20 cellular contexts compared by ENCODE assay signal in genomic region chr6:47221565-47221964, GRCh38.
DNase-seq lines count a peak whose midpoint lies in the region; ATAC-seq and TF ChIP-seq lines count a peak whose summit lies in the region.
"Had no signal": no experiment of that assay in that cellular context is flagged by ENCODE, and none has a peak within 500 bp of the region (broad histone marks: within the 10 kb centered on the region; RNA-seq: fewer than 3 reads in every experiment).

No MANE protein-coding gene starts in this region.

- H3K27me3 ChIP-seq in HUES64 (ENCODE audit: insufficient read depth, low read length), result no peaks in the 10 kb centered on the region
- H3K27me3 ChIP-seq in iPS-20b (ENCODE audit: insufficient read depth, low read length), result no peaks in the 10 kb centered on the region
- no peaks in the 10 kb centered on the region for H3K27me3 ChIP-seq in gastroesophageal sphincter
- no peaks in the 10 kb centered on the region for H3K27me3 ChIP-seq in CD8-positive, alpha-beta T cell (ENCODE audit: insufficient read depth, low read length)
- H3K27me3 ChIP-seq: BE2C had no signal

- no peaks in the 10 kb centered on the region for H3K36me3 Mint-ChIP-seq in activated naive CD4-positive, alpha-beta T cell treated with anti-CD3 and anti-CD28 coated beads for 36 hours (ENCODE audit: low read depth)
- H3K36me3 Mint-ChIP-seq in CD8-positive, alpha-beta T cell, result no peaks in the 10 kb centered on the region
- H3K36me3 Mint-ChIP-seq: IgD-negative memory B cell had no signal

- H3K4me1 ChIP-seq in HUES64 (ENCODE audit: insufficient read depth, low read length) (peaks cover 7% of the 10 kb centered on the region; the same call in 1 of the 2 replicates), iPS-20b (ENCODE audit: insufficient read depth, low read length) (peaks cover 4% of the 10 kb centered on the region; the same call in 1 of the 2 replicates), gastroesophageal sphincter (no peaks in the 10 kb centered on the region)
- H3K4me1 ChIP-seq in CD8-positive, alpha-beta T cell (ENCODE audit: insufficient read depth, low read length), result no peaks in the 10 kb centered on the region
- H3K4me1 ChIP-seq: BE2C had no signal

- H3K9ac ChIP-seq in HUES64 (ENCODE audit: low read depth, low read length) (no peak overlapping the region), iPS-20b (ENCODE audit: low read depth, low read length) (peak overlapping the region; percentile 22; the same call in 1 of the 2 replicates)

- no peak for TF ChIP-seq EP300 in gastroesophageal sphincter (IDR thresholded peaks at IDR 0.05)

- ATAC-seq in gastroesophageal sphincter (no peak), HG03095 (IDR thresholded peaks at IDR 0.05; ENCODE audit: unreplicated experiment) (no peak)
- ATAC-seq in CD8-positive, alpha-beta T cell, result no peak
- ATAC-seq: SK-N-SH treated with all-trans-retinoic acid at 6 μM for 48 hours had no signal

- H3K4me3 ChIP-seq in HUES64 (ENCODE audit: low read length), result peak overlapping the region; percentile 3; the same call in 1 of the 2 replicates
- H3K4me3 ChIP-seq in iPS-20b (ENCODE audit: low read length), result peak overlapping the region; percentile 10; the same call in 1 of the 2 replicates
- H3K4me3 ChIP-seq in gastroesophageal sphincter, result no peak overlapping the region
- no peak overlapping the region for H3K4me3 ChIP-seq in CD8-positive, alpha-beta T cell (ENCODE audit: low read depth, low read length)

- no peak overlapping the region for H3K27ac Mint-ChIP-seq in activated naive CD4-positive, alpha-beta T cell treated with anti-CD3 and anti-CD28 coated beads for 36 hours
- no peak overlapping the region for H3K27ac Mint-ChIP-seq in CD8-positive, alpha-beta T cell
- H3K27ac Mint-ChIP-seq: CD4-positive, alpha-beta T cell; IgD-negative memory B cell had no signal

- POLR2A ChIA-PET in CD8-positive, alpha-beta T cell (lab: Charles Lee), result no interaction called here

- TF ChIP-seq POLR2A in gastroesophageal sphincter (IDR thresholded peaks at IDR 0.05), result no peak

- intact Hi-C loops in activated naive CD4-positive, alpha-beta T cell treated with anti-CD3 and anti-CD28 coated beads for 36 hours (cut with micrococcal nuclease), result no loop called here
- intact Hi-C loops in CD8-positive, alpha-beta T cell (cut with DNase I, micrococcal nuclease), result no loop called here

- no peaks in the 10 kb centered on the region for H3K9me3 Mint-ChIP-seq in activated naive CD4-positive, alpha-beta T cell treated with anti-CD3 and anti-CD28 coated beads for 36 hours
- no peaks in the 10 kb centered on the region for H3K9me3 Mint-ChIP-seq in CD8-positive, alpha-beta T cell
- H3K9me3 Mint-ChIP-seq: CD4-positive, alpha-beta T cell had no signal

- WGBS in HUES64, result 13% methylated on average over 9 of the region's 9 CpGs
- 63 to 65% methylated on average over 5 to 9 of the region's 9 CpGs for WGBS in gastroesophageal sphincter (ENCODE audit: low coverage in 1 of 2), 2 donors

- no peaks in the 10 kb centered on the region for H3K4me1 Mint-ChIP-seq in activated naive CD4-positive, alpha-beta T cell treated with anti-CD3 and anti-CD28 coated beads for 36 hours (ENCODE audit: low read depth)
- H3K4me1 Mint-ChIP-seq in CD8-positive, alpha-beta T cell (ENCODE audit: low read depth), result no peaks in the 10 kb centered on the region
- H3K4me1 Mint-ChIP-seq: IgD-negative memory B cell had no signal

- no peaks in the 10 kb centered on the region for H3K9me3 ChIP-seq in HUES64 (ENCODE audit: insufficient read depth, low read depth, low read length)
- no peaks in the 10 kb centered on the region for H3K9me3 ChIP-seq in iPS-20b (ENCODE audit: insufficient read depth, low read depth, low read length)
- H3K9me3 ChIP-seq in gastroesophageal sphincter, result no peaks in the 10 kb centered on the region
- H3K9me3 ChIP-seq in CD8-positive, alpha-beta T cell (ENCODE audit: low read length), result no peaks in the 10 kb centered on the region
- H3K9me3 ChIP-seq: BE2C had no signal

- H3K36me3 ChIP-seq in HUES64 (ENCODE audit: insufficient read depth, low read length), result no peaks in the 10 kb centered on the region
- no peaks in the 10 kb centered on the region for H3K36me3 ChIP-seq in iPS-20b (ENCODE audit: insufficient read depth, low read depth, low read length)
- H3K36me3 ChIP-seq in gastroesophageal sphincter, result no peaks in the 10 kb centered on the region
- no peaks in the 10 kb centered on the region for H3K36me3 ChIP-seq in CD8-positive, alpha-beta T cell (ENCODE audit: insufficient read depth, low read length)
- H3K36me3 ChIP-seq: BE2C had no signal

- peak overlapping the region; percentile 79 for H3K27ac ChIP-seq in HUES64 (ENCODE audit: low read depth, low read length)
- H3K27ac ChIP-seq in iPS-20b (ENCODE audit: low read length), result no peak overlapping the region
- no peak overlapping the region for H3K27ac ChIP-seq in gastroesophageal sphincter
- no peak overlapping the region for H3K27ac ChIP-seq in CD8-positive, alpha-beta T cell (ENCODE audit: low read depth, low read length)

- TF ChIP-seq CTCF in gastroesophageal sphincter (IDR thresholded peaks at IDR 0.05), result no peak
- TF ChIP-seq CTCF in CD8-positive, alpha-beta T cell (IDR thresholded peaks at IDR 0.05), result no peak

- DNase-seq in ELF-1 (ENCODE audit: low read depth, low spot score) (peak; percentile 85), ecto neural progenitor cell (ENCODE audit: low spot score) (peak; percentile 43)
- DNase-seq in activated naive CD4-positive, alpha-beta T cell treated with anti-CD3 and anti-CD28 coated beads for 36 hours, result no peak
- no peak for DNase-seq in CD8-positive, alpha-beta T cell
- DNase-seq: 8988T; BE2C; Calu3; CD4-positive, alpha-beta T cell; MM.1S; NCI-H1105 treated with DMSO at 0.1 percent for 48 hours; NCI-H1694; NCI-H774; RPMI8226; SHP77 treated with DMSO at 0.1 percent for 48 hours had no signal

- peaks cover 5% of the 10 kb centered on the region for H3K27me3 Mint-ChIP-seq in activated naive CD4-positive, alpha-beta T cell treated with anti-CD3 and anti-CD28 coated beads for 36 hours (ENCODE audit: low read depth)
- H3K27me3 Mint-ChIP-seq in CD8-positive, alpha-beta T cell (ENCODE audit: low read depth), result no peaks in the 10 kb centered on the region

- CTCF ChIA-PET in activated naive CD4-positive, alpha-beta T cell treated with anti-CD3 and anti-CD28 coated beads for 36 hours (lab: Charles Lee), result no interaction called here
- CTCF ChIA-PET in CD8-positive, alpha-beta T cell (lab: Charles Lee), result no interaction called here

- H3K4me3 Mint-ChIP-seq in activated naive CD4-positive, alpha-beta T cell treated with anti-CD3 and anti-CD28 coated beads for 36 hours, result no peak overlapping the region
- H3K4me3 Mint-ChIP-seq in CD8-positive, alpha-beta T cell, result no peak overlapping the region
- H3K4me3 Mint-ChIP-seq: CD4-positive, alpha-beta T cell; IgD-negative memory B cell had no signal

Comparison
In these comparisons a context has a peak if more than half of its experiments do, and no peak if none do; other contexts are left out.
1. DNase-seq: peak in ELF-1 (single experiment) and ecto neural progenitor cell (single experiment); none in activated naive CD4-positive, alpha-beta T cell treated with anti-CD3 and anti-CD28 coated beads for 36 hours (single experiment) and CD8-positive, alpha-beta T cell (0 of 7).
2. H3K4me3 ChIP-seq: peak in HUES64 (single experiment) and iPS-20b (single experiment); none in gastroesophageal sphincter (0 of 2) and CD8-positive, alpha-beta T cell (single experiment).